Comparison of ENCODE assay signal across 1 cellular context in genomic region chr3:142117052-142117451, GRCh38.
TF ChIP-seq lines count a peak whose summit lies in the region.

No MANE protein-coding gene starts in this region.

TF ChIP-seq in WTC11, 78 proteins besides CTCF, POLR2A, EP300 and RAD21 (continued from another document):
- TF ChIP-seq MLX (CRISPR knock-in tag; IDR thresholded peaks at IDR 0.05), result no peak
- TF ChIP-seq CREB1 (CRISPR knock-in tag; IDR thresholded peaks at IDR 0.05), result no peak
- TF ChIP-seq, protein P1, sequence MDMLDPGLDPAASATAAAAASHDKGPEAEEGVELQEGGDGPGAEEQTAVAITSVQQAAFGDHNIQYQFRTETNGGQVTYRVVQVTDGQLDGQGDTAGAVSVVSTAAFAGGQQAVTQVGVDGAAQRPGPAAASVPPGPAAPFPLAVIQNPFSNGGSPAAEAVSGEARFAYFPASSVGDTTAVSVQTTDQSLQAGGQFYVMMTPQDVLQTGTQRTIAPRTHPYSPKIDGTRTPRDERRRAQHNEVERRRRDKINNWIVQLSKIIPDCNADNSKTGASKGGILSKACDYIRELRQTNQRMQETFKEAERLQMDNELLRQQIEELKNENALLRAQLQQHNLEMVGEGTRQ (CRISPR knock-in tag; IDR thresholded peaks at IDR 0.05), result no peak
- TF ChIP-seq STAT6 (CRISPR knock-in tag; conservative IDR thresholded peaks at IDR 0.05; ENCODE audit: low read depth), result no peak
